22 cellular contexts compared by ENCODE assay signal in genomic region chr6:76835289-76835688, GRCh38.
"Had no signal": no experiment of that assay in that cellular context is flagged by ENCODE, and none has a peak within 500 bp of the region (broad histone marks: within the 10 kb centered on the region; RNA-seq: fewer than 3 reads in every experiment).

No MANE protein-coding gene starts in this region.

- DNase-seq: Kasumi-1, MM.1S, NCI-H1092 treated with DMSO at 0.1 percent for 48 hours, NCI-H1436, NCI-H1694 treated with DMSO at 0.1 percent for 48 hours, NCI-H1930, NCI-H2081, NCI-H2227 treated with DMSO at 0.1 percent for 48 hours, NCI-H446 treated with DMSO at 0.1 percent for 48 hours, NCI-H510A treated with DMSO at 0.1 percent for 48 hours, NCI-H526, NCI-H774, SHP77, SK-N-SH, SW 1271, T-cell had no signal

- H3K9me3 ChIP-seq: SK-N-SH had no signal

- H3K4me2 ChIP-seq: KMS-11, SK-N-SH had no signal

- H3K9ac ChIP-seq: KMS-11, SK-N-SH had no signal

- FAIRE-seq: HTR-8/SVneo, K562, RCC 7860 had no signal

- ATAC-seq: K562, T-cell had no signal

- H3K27ac ChIP-seq: HL-60, KMS-11, RWPE1 had no signal

- H3K4me3 ChIP-seq: K562 had no signal
